Comparison of ENCODE assay signal across 28 cellular contexts in the genomic region with DNA sequence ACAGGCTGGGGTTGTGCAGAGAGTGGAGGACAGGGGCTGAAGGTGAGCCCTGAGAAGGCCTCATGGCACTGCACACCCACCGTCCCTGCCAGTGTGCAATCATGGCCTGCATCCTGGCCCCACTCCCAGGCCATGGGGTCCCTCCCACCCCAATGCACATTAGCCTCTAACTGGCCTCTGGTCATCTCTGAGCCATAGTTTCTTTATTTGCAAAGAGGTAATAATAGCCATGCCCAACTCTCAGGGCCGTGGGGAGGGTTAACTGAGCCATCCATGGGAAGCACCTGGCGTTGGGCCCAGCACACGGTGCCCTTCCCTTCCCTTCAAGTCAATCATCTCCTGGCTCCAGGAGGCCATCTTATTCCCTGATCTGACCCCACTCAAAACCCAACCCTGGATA. TPM values are rescaled to one million over a fixed set of nuclear protein-coding genes. Genes with fewer than 3 reads are reported as not detected.
A peak's percentile ranks its signal among the peaks of the same experiment; 100 is the strongest.
DNase-seq lines count a peak whose midpoint lies in the region; ATAC-seq and TF ChIP-seq lines count a peak whose summit lies in the region.
"Had no signal": no experiment of that assay in that cellular context is flagged by ENCODE, and none has a peak within 500 bp of the region (broad histone marks: within the 10 kb centered on the region; RNA-seq: fewer than 3 reads in every experiment).

No MANE protein-coding gene starts in this region.

- peaks cover 26% of the 10 kb centered on the region for H3K4me1 ChIP-seq in body of pancreas
- peaks cover 12 to 17% of the 10 kb centered on the region in 2 donors for H3K4me1 ChIP-seq in gastrocnemius medialis
- H3K4me1 ChIP-seq in esophagus muscularis mucosa, result peaks cover 15 to 40% (median 35%) of the 10 kb centered on the region in 4 donors

- TF ChIP-seq CTCF in body of pancreas (IDR thresholded peaks at IDR 0.05), result no peak
- no peak for TF ChIP-seq CTCF in gastrocnemius medialis (IDR thresholded peaks at IDR 0.05 in 4 of 5, conservative IDR thresholded peaks at IDR 0.05 in 1 of 5)
- TF ChIP-seq CTCF in esophagus muscularis mucosa (IDR thresholded peaks at IDR 0.05), result no peak

- H3K27me3 ChIP-seq in MG63 (no peaks in the 10 kb centered on the region), body of pancreas (no peaks in the 10 kb centered on the region), gastrocnemius medialis (no peaks in the 10 kb centered on the region), esophagus muscularis mucosa (no peaks in the 10 kb centered on the region)
- H3K27me3 ChIP-seq: Peyer's patch, transverse colon had no signal

- peak overlapping the region in 1 of 4 donors; percentile 41 for H3K27ac ChIP-seq in body of pancreas
- H3K27ac ChIP-seq in gastrocnemius medialis, result no peak overlapping the region
- no peak overlapping the region for H3K27ac ChIP-seq in esophagus muscularis mucosa (replicated peaks in 1 of 4)
- H3K27ac ChIP-seq: GM23248, Peyer's patch, transverse colon had no signal

- WGBS in body of pancreas, 2 donors, result 29 to 45% methylated on average over 3 to 4 of the region's 4 CpGs
- WGBS in esophagus muscularis mucosa, result 65% methylated on average over 3 of the region's 4 CpGs

- no peak for TF ChIP-seq POLR2A in body of pancreas (IDR thresholded peaks at IDR 0.05)
- no peak for TF ChIP-seq POLR2A in gastrocnemius medialis (IDR thresholded peaks at IDR 0.05)
- TF ChIP-seq POLR2A in esophagus muscularis mucosa (IDR thresholded peaks at IDR 0.05; ENCODE audit: low read depth), result no peak

- ATAC-seq in body of pancreas (peak; percentile 44), gastrocnemius medialis (peak; percentile 31 to 54), HG03280 (IDR thresholded peaks at IDR 0.05; ENCODE audit: unreplicated experiment) (no peak), HG02938 (IDR thresholded peaks at IDR 0.05; ENCODE audit: unreplicated experiment) (no peak)

- in situ Hi-C loops in gastrocnemius medialis (cut with MboI; ENCODE audit: low sequenced_read_pairs in 4 of 4), result no loop called here

- H3K4me3 ChIP-seq in MG63 (no peak overlapping the region), body of pancreas (no peak overlapping the region), gastrocnemius medialis (no peak overlapping the region), esophagus muscularis mucosa (no peak overlapping the region)
- H3K4me3 ChIP-seq: GM23248, Peyer's patch, transverse colon had no signal

- intact Hi-C loops in body of pancreas (cut with DNase I) (no loop called here), gastrocnemius medialis (cut with DNase I; ENCODE audit: low total_unique reads) (no loop called here), esophagus muscularis mucosa (cut with DNase I) (no loop called here)

- DNase-seq in MG63 (peak; percentile 65), body of pancreas (peak in 1 of 4 donors; percentile 56), kidney tubule cell (ENCODE audit: low spot score) (peak; percentile 89), gastrocnemius medialis (peak in 1 of 2 donors; percentile 52), esophagus muscularis mucosa (ENCODE audit: extremely low spot score) (no peak), NCI-H146 treated with DMSO at 0.1 percent for 48 hours (lab: John Stamatoyannopoulos, UW; ENCODE audit: unreplicated experiment) (no peak)
- DNase-seq: activated CD4-positive, alpha-beta T cell treated with anti-CD3 and anti-CD28 coated beads for 48 hours; activated naive CD4-positive, alpha-beta T cell treated with anti-CD3 and anti-CD28 coated beads, Interleukin-2, amount 50 U/mL, for 16 hours; anterior cingulate cortex; CD4-positive, alpha-beta memory T cell; central memory CD4-positive, alpha-beta T cell; DMS53; GF-D8; glutamatergic neuron; GM23248; MM.1S; NCI-H1436 treated with DMSO at 0.1 percent for 48 hours; NCI-H510A treated with DMSO at 0.1 percent for 48 hours; nephron progenitor cell; Peyer's patch; SK-N-SH; stimulated activated CD8-positive, alpha-beta memory T cell treated with anti-CD3 and anti-CD28 coated beads, Interleukin-4, amount 100 ng/mL, for 48 hours; T-helper 2 cell; transverse colon had no signal

- no peaks in the 10 kb centered on the region for H3K36me3 ChIP-seq in MG63
- H3K36me3 ChIP-seq in body of pancreas (replicated peaks in 1 of 2; ENCODE audit: insufficient read depth in 1 of 2, low read depth in 2 of 2), result no peaks in the 10 kb centered on the region
- H3K36me3 ChIP-seq in gastrocnemius medialis, result no peaks in the 10 kb centered on the region
- no peaks in the 10 kb centered on the region for H3K36me3 ChIP-seq in esophagus muscularis mucosa
- H3K36me3 ChIP-seq: Peyer's patch, transverse colon had no signal

- no peaks in the 10 kb centered on the region; the same call in 1 of the 2 replicates for H3K9me3 ChIP-seq in MG63
- H3K9me3 ChIP-seq in body of pancreas, result no peaks in the 10 kb centered on the region
- H3K9me3 ChIP-seq in gastrocnemius medialis, result no peaks in the 10 kb centered on the region
- H3K9me3 ChIP-seq in esophagus muscularis mucosa, result no peaks in the 10 kb centered on the region
- H3K9me3 ChIP-seq: Peyer's patch, SK-N-SH, transverse colon had no signal

- no peak for TF ChIP-seq EP300 in esophagus muscularis mucosa (IDR thresholded peaks at IDR 0.05)

RNA-seq across cellular contexts. Expression of gene ITGA3, which starts 10.8 kb away (rescaled TPM):
- total RNA-seq in MG63 (2014; rRNA removed; shearing (Covaris generic); ENCODE audit: low replicate concordance), result 162 and 248 TPM in 2 replicates
- 10 to 100 TPM; 31.0 to 36.3 TPM for total RNA-seq in body of pancreas
- 10 to 100 TPM in 3 of 4 donors, 1 to 10 TPM in 1; 5.1 to 25.9 (median 18.4) TPM for total RNA-seq in gastrocnemius medialis
- 10 to 100 TPM; 38.9 to 96.7 (median 58.6) TPM for total RNA-seq in esophagus muscularis mucosa

RNA-seq across cellular contexts. Expression of gene PDK2, which starts 50.0 kb away (rescaled TPM):
- total RNA-seq in MG63 (2014; rRNA removed; shearing (Covaris generic); ENCODE audit: low replicate concordance), result 16.9 and 25.8 TPM in 2 replicates
- total RNA-seq in body of pancreas (100 to 1,000 TPM in 1 of 2 donors, 10 to 100 TPM in 1; 27.0 to 119 TPM), gastrocnemius medialis (100 to 1,000 TPM; 111 to 335 (median 124) TPM), esophagus muscularis mucosa (100 to 1,000 TPM in 1 of 4 donors, 10 to 100 TPM in 3; 31.6 to 118 (median 61.4) TPM)

RNA-seq across cellular contexts. Expression of gene DLX3, which starts 50.1 kb away (rescaled TPM):
- 2.5 and 5.3 TPM in 2 replicates for total RNA-seq in MG63 (2014; rRNA removed; shearing (Covaris generic); ENCODE audit: low replicate concordance)
- not detected for total RNA-seq in body of pancreas
- not detected for total RNA-seq in gastrocnemius medialis
- total RNA-seq in esophagus muscularis mucosa, result under 1 TPM in 1 of 4 donors, not detected in 3; 0.32 TPM
- total RNA-seq: CD4-positive, alpha-beta memory T cell; dermis microvascular lymphatic vessel endothelial cell; mononuclear cell; Peyer's patch; transverse colon had no signal

Comparison
In these comparisons a context has a peak if more than half of its experiments do, and no peak if none do; other contexts are left out.
1. DNase-seq: peak in MG63 (single experiment) and kidney tubule cell (single experiment); none in esophagus muscularis mucosa (single experiment) and NCI-H146 treated with DMSO at 0.1 percent for 48 hours (single experiment).
2. ATAC-seq: peak in body of pancreas (single experiment) and gastrocnemius medialis (2 of 2); none in HG03280 (single experiment) and HG02938 (single experiment).